2 cellular contexts compared by ENCODE assay signal in genomic region chr6:118648866-118649554, GRCh38.
TF ChIP-seq lines count a peak whose summit lies in the region.

No MANE protein-coding gene starts in this region.

TF ChIP-seq in SK-N-SH, 30 proteins besides CTCF, POLR2A, EP300 and RAD21 (continued from another document):
- TF ChIP-seq RXRA (IDR thresholded peaks at IDR 0.05; ENCODE audit: borderline replicate concordance, low read depth) (no peak), SMC3 (IDR thresholded peaks at IDR 0.05; ENCODE audit: low read depth, low read length) (no peak), POLR2AphosphoS5 (IDR thresholded peaks at IDR 0.05; ENCODE audit: low read depth, low read length) (no peak), FOXJ3 (CRISPR knock-in tag; IDR thresholded peaks at IDR 0.05) (no peak), RFX5 (IDR thresholded peaks at IDR 0.05; ENCODE audit: low read length) (no peak), PBX3 (IDR thresholded peaks at IDR 0.05) (no peak)
TF ChIP-seq in SK-N-SH: peak in this region for 0.

TF ChIP-seq in SK-N-SH treated with all-trans-retinoic acid at 6 μM for 48 hours, 23 proteins besides CTCF, POLR2A, EP300 and RAD21 (continued from another document):
- TF ChIP-seq POU6F1 (CRISPR knock-in tag; IDR thresholded peaks at IDR 0.05; ENCODE audit: borderline replicate concordance, low read depth) = no peak
- TF ChIP-seq CSRNP3 (CRISPR knock-in tag; IDR thresholded peaks at IDR 0.05) = no peak
- TF ChIP-seq ZFP3 (CRISPR knock-in tag; IDR thresholded peaks at IDR 0.05) = no peak
- no peak for TF ChIP-seq ZFP30 (CRISPR knock-in tag; IDR thresholded peaks at IDR 0.05)
- no peak for TF ChIP-seq TCF4 (CRISPR knock-in tag; IDR thresholded peaks at IDR 0.05; ENCODE audit: borderline replicate concordance)
- TF ChIP-seq OSR1 (CRISPR knock-in tag; IDR thresholded peaks at IDR 0.05) = no peak
- TF ChIP-seq GLIS3 (CRISPR knock-in tag; IDR thresholded peaks at IDR 0.05) = no peak
- TF ChIP-seq BACH2 (CRISPR knock-in tag; IDR thresholded peaks at IDR 0.05; ENCODE audit: borderline replicate concordance) = no peak
- TF ChIP-seq ESRRG (CRISPR knock-in tag; IDR thresholded peaks at IDR 0.05) = no peak
- no peak for TF ChIP-seq ARNTL (CRISPR knock-in tag; IDR thresholded peaks at IDR 0.05; ENCODE audit: borderline replicate concordance, low read depth)
- TF ChIP-seq ZC3H10 (CRISPR knock-in tag; IDR thresholded peaks at IDR 0.05) = no peak
- no peak for TF ChIP-seq SNAI2 (CRISPR knock-in tag; IDR thresholded peaks at IDR 0.05)
